Comparison of ENCODE assay signal across 8 cellular contexts in genomic region chr3:128787256-128788253, GRCh38.
DNase-seq lines count a peak whose midpoint lies in the region; ATAC-seq and TF ChIP-seq lines count a peak whose summit lies in the region.

No MANE protein-coding gene starts in this region.

- H3K9me3 Mint-ChIP-seq in activated CD4-positive, alpha-beta T cell treated with anti-CD3 and anti-CD28 coated beads, Interleukin-2, amount 10 ng/mL, durations not matched to agents 7 days and 5 days, result no peaks in the 10 kb centered on the region

- peak in 5 of 6 experiments; percentile 34 to 70 (median 64) for TF ChIP-seq CTCF in thyroid gland (IDR thresholded peaks at IDR 0.05)

- H3K36me3 ChIP-seq in thyroid gland, result no peaks in the 10 kb centered on the region

- H3K27me3 Mint-ChIP-seq in activated CD4-positive, alpha-beta T cell treated with anti-CD3 and anti-CD28 coated beads, Interleukin-2, amount 10 ng/mL, durations not matched to agents 7 days and 5 days, result no peaks in the 10 kb centered on the region

- intact Hi-C loops in thyroid gland (cut with DNase I), result loop anchor here (5.0 kb wide), 1 partner anchor 105 kb away; no protein-coding TSS in a partner anchor

- H3K4me3 ChIP-seq in Jurkat, Clone E6-1 (ENCODE audit: low read length), result no peak overlapping the region
- H3K4me3 ChIP-seq in thyroid gland (replicated peaks in 1 of 3), result no peak overlapping the region

- 54 to 67% methylated on average over 12 of the region's 12 CpGs for WGBS in thyroid gland, 2 donors

- H3K9me3 ChIP-seq in thyroid gland, result no peaks in the 10 kb centered on the region

- H3K27ac ChIP-seq in thyroid gland, result peak overlapping the region; percentile 18 to 56 (median 34)

- peaks cover 87% of the 10 kb centered on the region for H3K4me1 Mint-ChIP-seq in activated CD4-positive, alpha-beta T cell treated with anti-CD3 and anti-CD28 coated beads, Interleukin-2, amount 10 ng/mL, durations not matched to agents 7 days and 5 days

- H3K27ac Mint-ChIP-seq in activated CD4-positive, alpha-beta T cell treated with anti-CD3 and anti-CD28 coated beads, Interleukin-2, amount 10 ng/mL, durations not matched to agents 7 days and 5 days, result peak overlapping the region; percentile 95

- CTCF ChIA-PET in activated CD4-positive, alpha-beta T cell treated with anti-CD3 and anti-CD28 coated beads, Interleukin-2, amount 10 ng/mL, durations not matched to agents 7 days and 5 days (lab: Charles Lee), result interaction anchor here (0.6 to 2.9 kb wide), 14 partner anchors 8 to 170 kb away, joined by 3 to 18 read pairs (median 4); no protein-coding TSS in a partner anchor

- DNase-seq in activated T-cell treated with anti-CD3 and anti-CD28 coated beads, Interleukin-2, amount 50 U/mL, for 1 hour, result peak; percentile 33
- DNase-seq in activated T-cell treated with anti-CD3 and anti-CD28 coated beads for 4 hours (no peak), glomerular visceral epithelial cell (ENCODE audit: extremely low spot score) (peak; percentile 79), thyroid gland (peak; percentile 65 to 75), NCI-H1048 (lab: John Stamatoyannopoulos, UW) (no peak)
- DNase-seq in Jurkat, Clone E6-1 (ENCODE audit: low read depth, low spot score), result peak; percentile 54
- DNase-seq in activated CD4-positive, alpha-beta T cell treated with anti-CD3 and anti-CD28 coated beads, Interleukin-2, amount 10 ng/mL, durations not matched to agents 7 days and 5 days, result peak; percentile 42

- ATAC-seq in GM21737 (IDR thresholded peaks at IDR 0.05; ENCODE audit: unreplicated experiment), result no peak

- no peaks in the 10 kb centered on the region for H3K27me3 ChIP-seq in thyroid gland

- H3K36me3 Mint-ChIP-seq in activated CD4-positive, alpha-beta T cell treated with anti-CD3 and anti-CD28 coated beads, Interleukin-2, amount 10 ng/mL, durations not matched to agents 7 days and 5 days (ENCODE audit: low read depth), result peaks cover 10% of the 10 kb centered on the region

- peaks cover 48 to 60% of the 10 kb centered on the region in 2 donors for H3K4me1 ChIP-seq in thyroid gland

- POLR2A ChIA-PET in activated CD4-positive, alpha-beta T cell treated with anti-CD3 and anti-CD28 coated beads, Interleukin-2, amount 10 ng/mL, durations not matched to agents 7 days and 5 days (lab: Charles Lee), result interaction anchor here (0.6 to 1.4 kb wide), 3 partner anchors 16 to 107 kb away, joined by 3 to 4 read pairs (median 3); partner anchors contain the start of gene ACAD9

- peak overlapping the region; percentile 69 for H3K4me3 Mint-ChIP-seq in activated CD4-positive, alpha-beta T cell treated with anti-CD3 and anti-CD28 coated beads, Interleukin-2, amount 10 ng/mL, durations not matched to agents 7 days and 5 days

- no peak for TF ChIP-seq POLR2A in thyroid gland (IDR thresholded peaks at IDR 0.05)

Comparison
In these comparisons a context has a peak if more than half of its experiments do, and no peak if none do; other contexts are left out.
1. DNase-seq: peak in activated T-cell treated with anti-CD3 and anti-CD28 coated beads, Interleukin-2, amount 50 U/mL, for 1 hour (single experiment), Jurkat, Clone E6-1 (single experiment), activated CD4-positive, alpha-beta T cell treated with anti-CD3 and anti-CD28 coated beads, Interleukin-2, amount 10 ng/mL, durations not matched to agents 7 days and 5 days (single experiment), glomerular visceral epithelial cell (single experiment) and thyroid gland (2 of 2); none in activated T-cell treated with anti-CD3 and anti-CD28 coated beads for 4 hours (single experiment) and NCI-H1048 (single experiment).